ENCODE assay signal across 22 cellular contexts in genomic region chr10:96358851-96359540, GRCh38. TPM values are rescaled to one million over a fixed set of nuclear protein-coding genes. Genes with fewer than 3 reads are reported as not detected.
"Had no signal": no experiment of that assay in that cellular context is flagged by ENCODE, and none has a peak within 500 bp of the region (broad histone marks: within the 10 kb centered on the region; RNA-seq: fewer than 3 reads in every experiment).

TSS of gene OPALIN (minus strand) at chr10:96359002. CDS start at chr10:96358896, 106 bp downstream.

- H3K4me3 ChIP-seq: heart left ventricle, ovary, smooth muscle cell, thoracic aorta, upper lobe of right lung had no signal

- H3K27ac ChIP-seq: heart left ventricle, ovary, thoracic aorta, upper lobe of right lung, WERI-Rb-1 had no signal

- ATAC-seq: activated T-cell treated with anti-CD3 and anti-CD28 coated beads, Interleukin-2, amount 50 U/mL, for 72 hours; heart left ventricle; sciatic nerve; stimulated activated naive CD8-positive, alpha-beta T cell treated with anti-CD3 and anti-CD28 coated beads, Interleukin-15, amount 100 ng/mL, for 72 hours; upper lobe of right lung had no signal

- DNase-seq: activated CD4-positive, alpha-beta T cell treated with anti-CD3 and anti-CD28 coated beads for 1 hour; activated CD4-positive, alpha-beta T cell treated with anti-CD3 and anti-CD28 coated beads, Interleukin-2, amount 50 U/mL, for 4 hours; activated effector memory CD4-positive, alpha-beta T cell treated with anti-CD3 and anti-CD28 coated beads, Interleukin-2, amount 50 U/mL, for 16 hours; activated naive CD4-positive, alpha-beta T cell treated with anti-CD3 and anti-CD28 coated beads, Interleukin-2, amount 50 U/mL, for 16 hours; activated T-cell treated with anti-CD3 and anti-CD28 coated beads, Interleukin-2, amount 50 U/mL, for 72 hours; erythroblast; heart left ventricle; immature natural killer cell; kidney glomerular epithelial cell; ovary; stimulated activated CD4-positive, alpha-beta T cell treated with anti-CD3 and anti-CD28 coated beads, Interleukin-4, amount 100 ng/mL, for 1 hour; stimulated activated naive CD8-positive, alpha-beta T cell treated with anti-CD3 and anti-CD28 coated beads, Interleukin-15, amount 100 ng/mL, for 72 hours; SW 1271; upper lobe of right lung; WERI-Rb-1 had no signal

RNA-seq across cellular contexts. Expression of gene OPALIN, which starts in this region (rescaled TPM):
- total RNA-seq: activated CD8-positive, alpha-beta memory T cell treated with anti-CD3 and anti-CD28 coated beads for 36 hours; activated T-cell treated with anti-CD3 and anti-CD28 coated beads, Interleukin-2, amount 50 U/mL, for 72 hours; frontal cortex; lower leg skin; ovary; sciatic nerve; smooth muscle cell; T-helper 2 cell treated with Interferon-gamma antibody and Interleukin-4, amounts not matched to agents 100 ng/mL and 5 ng/mL, for 36 hours; thoracic aorta; upper lobe of right lung had no signal
